In the genomic region with DNA sequence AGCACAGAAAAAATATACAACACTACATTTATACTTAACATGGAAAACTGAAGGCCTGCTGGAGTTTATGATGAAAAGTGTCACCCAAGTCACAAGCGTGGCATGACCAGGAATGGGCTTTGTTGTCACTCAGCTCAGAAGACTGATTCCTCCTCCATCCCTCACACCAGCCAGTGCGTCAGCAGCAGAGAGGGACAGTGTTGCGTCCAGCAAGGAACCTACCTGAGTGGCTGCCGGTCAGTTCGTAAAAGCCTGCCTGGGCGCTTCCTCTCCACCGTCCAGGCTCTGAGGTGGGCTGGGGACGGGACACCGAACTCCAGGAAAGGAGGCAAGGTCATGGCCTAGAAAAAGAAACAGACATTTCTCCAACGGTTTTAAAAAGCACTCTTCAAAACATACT, we compare ENCODE assay signal across 27 cellular contexts.
DNase-seq lines count a peak whose midpoint lies in the region; ATAC-seq and TF ChIP-seq lines count a peak whose summit lies in the region.
"Had no signal": no experiment of that assay in that cellular context is flagged by ENCODE, and none has a peak within 500 bp of the region (broad histone marks: within the 10 kb centered on the region; RNA-seq: fewer than 3 reads in every experiment).

No MANE protein-coding gene starts in this region.

- peak overlapping the region; percentile 21 for H3K27ac Mint-ChIP-seq in T-helper 17 cell

- H3K27me3 Mint-ChIP-seq in T-helper 17 cell, result no peaks in the 10 kb centered on the region
- H3K27me3 Mint-ChIP-seq: central memory CD8-positive, alpha-beta T cell; naive thymus-derived CD8-positive, alpha-beta T cell had no signal

- H3K4me3 ChIP-seq in ACC112 (ENCODE audit: low read depth, low read length), result peak overlapping the region; percentile 20; the same call in 1 of the 2 replicates
- no peak overlapping the region for H3K4me3 ChIP-seq in smooth muscle cell
- H3K4me3 ChIP-seq: heart right ventricle, pancreas, stomach, uterus had no signal

- peaks cover 5% of the 10 kb centered on the region for H3K36me3 Mint-ChIP-seq in T-helper 17 cell (ENCODE audit: low read depth)

- peak overlapping the region; percentile 30 for H3K9ac ChIP-seq in smooth muscle cell (ENCODE audit: low read depth)

- H3K79me2 ChIP-seq in ACC112 (ENCODE audit: control insufficient read depth, insufficient read depth, low read length, unreplicated experiment), result no peaks in the 10 kb centered on the region
- no peaks in the 10 kb centered on the region for H3K79me2 ChIP-seq in smooth muscle cell (ENCODE audit: low read depth)

- DNase-seq in T-helper 17 cell (no peak), foreskin keratinocyte (no peak), smooth muscle cell (lab: John Stamatoyannopoulos, UW; ENCODE audit: unreplicated experiment) (no peak), NCI-H1417 (lab: John Stamatoyannopoulos, UW) (no peak), SIG-M5 treated with dmso at 0.1 percent for 504 hours (lab: John Stamatoyannopoulos, UW; ENCODE audit: unreplicated experiment) (no peak)
- DNase-seq: activated CD4-positive, alpha-beta T cell treated with anti-CD3 and anti-CD28 coated beads, Interleukin-2, amount 50 U/mL, for 4 hours; activated CD4-positive, CD25-positive, alpha-beta regulatory T cell; activated naive CD4-positive, alpha-beta T cell treated with anti-CD3 and anti-CD28 coated beads, Interleukin-2, amount 50 U/mL, for 16 hours; BE2C; DMS79; heart right ventricle; left cardiac atrium; naive thymus-derived CD8-positive, alpha-beta T cell; NCI-H1048; NCI-H2029; NCI-H2227 treated with DMSO at 0.1 percent for 48 hours; pancreas; right cardiac atrium; stomach; SW 1271; uterus had no signal

- TF ChIP-seq CTCF in foreskin keratinocyte (conservative IDR thresholded peaks at IDR 0.05), result no peak
- no peak for TF ChIP-seq CTCF in smooth muscle cell (IDR thresholded peaks at IDR 0.05; ENCODE audit: borderline replicate concordance, insufficient read depth, poor library complexity, severe bottlenecking)

- H3K4me1 Mint-ChIP-seq in T-helper 17 cell, result peaks cover 4% of the 10 kb centered on the region
- H3K4me1 Mint-ChIP-seq: central memory CD8-positive, alpha-beta T cell had no signal

- no peaks in the 10 kb centered on the region for H4K20me1 ChIP-seq in smooth muscle cell (ENCODE audit: low read depth)

- H3K9me3 ChIP-seq in T-helper 17 cell (ENCODE audit: control insufficient read depth, low read length, poor library complexity, severe bottlenecking), result no peaks in the 10 kb centered on the region
- H3K9me3 ChIP-seq in smooth muscle cell (replicated peaks; ENCODE audit: low read depth), result no peaks in the 10 kb centered on the region
- H3K9me3 ChIP-seq: BE2C, heart right ventricle, pancreas, stomach, uterus had no signal

- no peak overlapping the region for H2AFZ ChIP-seq in ACC112 (ENCODE audit: low read length, unreplicated experiment)
- H2AFZ ChIP-seq in smooth muscle cell (ENCODE audit: low read depth), result no peak overlapping the region

- H3K36me3 ChIP-seq in ACC112 (ENCODE audit: insufficient read depth, low read length) (peaks cover 24% of the 10 kb centered on the region), smooth muscle cell (ENCODE audit: low read depth) (no peaks in the 10 kb centered on the region)
- H3K36me3 ChIP-seq: uterus had no signal

- H3K4me1 ChIP-seq in ACC112 (ENCODE audit: control insufficient read depth, insufficient read depth, low read length, unreplicated experiment), result peaks cover 46% of the 10 kb centered on the region
- peaks cover 67% of the 10 kb centered on the region for H3K4me1 ChIP-seq in foreskin keratinocyte
- H3K4me1 ChIP-seq in smooth muscle cell (ENCODE audit: low read depth), result peaks cover 21% of the 10 kb centered on the region
- H3K4me1 ChIP-seq: BE2C, uterus had no signal

- WGBS in smooth muscle cell (ENCODE audit: low lambda C conversion rate), result 86% methylated on average over 10 of the region's 10 CpGs

- ATAC-seq in T-helper 17 cell (no peak), foreskin keratinocyte (no peak), GM18520 (IDR thresholded peaks at IDR 0.05; ENCODE audit: unreplicated experiment) (no peak), GM19452 (IDR thresholded peaks at IDR 0.05; ENCODE audit: unreplicated experiment) (no peak)
- ATAC-seq: HCT116; heart right ventricle; naive thymus-derived CD8-positive, alpha-beta T cell; right cardiac atrium; Right ventricle myocardium inferior had no signal

- H3K4me2 ChIP-seq in smooth muscle cell, result peak overlapping the region; percentile 70

- H3F3A ChIP-seq in smooth muscle cell (ENCODE audit: low read depth), result peaks cover 12% of the 10 kb centered on the region

- H3K4me3 Mint-ChIP-seq in T-helper 17 cell, result no peak overlapping the region
- H3K4me3 Mint-ChIP-seq: central memory CD8-positive, alpha-beta T cell; naive thymus-derived CD8-positive, alpha-beta T cell had no signal

- H3K27ac ChIP-seq in ACC112 (ENCODE audit: low read depth, low read length) (peak overlapping the region; percentile 95), foreskin keratinocyte (peak overlapping the region; percentile 82), smooth muscle cell (ENCODE audit: low read depth) (peak overlapping the region; percentile 95)
- H3K27ac ChIP-seq: uterus had no signal

- no peaks in the 10 kb centered on the region for H3K27me3 ChIP-seq in ACC112 (ENCODE audit: insufficient read depth, low read length)
- no peaks in the 10 kb centered on the region for H3K27me3 ChIP-seq in foreskin keratinocyte
- H3K27me3 ChIP-seq in smooth muscle cell (ENCODE audit: low read depth), result no peaks in the 10 kb centered on the region
- H3K27me3 ChIP-seq: BE2C, heart right ventricle, pancreas, stomach, uterus had no signal
